In genomic region chrX:94946137-94946536, GRCh38 we compare ENCODE assay signal across 1 cellular context.
A peak's percentile ranks its signal among the peaks of the same experiment; 100 is the strongest.
TF ChIP-seq lines count a peak whose summit lies in the region.

No MANE protein-coding gene starts in this region.

TF ChIP-seq in HEK293, 187 proteins besides CTCF, POLR2A, EP300 and RAD21 (continued from another document):
- TF ChIP-seq, protein P1, sequence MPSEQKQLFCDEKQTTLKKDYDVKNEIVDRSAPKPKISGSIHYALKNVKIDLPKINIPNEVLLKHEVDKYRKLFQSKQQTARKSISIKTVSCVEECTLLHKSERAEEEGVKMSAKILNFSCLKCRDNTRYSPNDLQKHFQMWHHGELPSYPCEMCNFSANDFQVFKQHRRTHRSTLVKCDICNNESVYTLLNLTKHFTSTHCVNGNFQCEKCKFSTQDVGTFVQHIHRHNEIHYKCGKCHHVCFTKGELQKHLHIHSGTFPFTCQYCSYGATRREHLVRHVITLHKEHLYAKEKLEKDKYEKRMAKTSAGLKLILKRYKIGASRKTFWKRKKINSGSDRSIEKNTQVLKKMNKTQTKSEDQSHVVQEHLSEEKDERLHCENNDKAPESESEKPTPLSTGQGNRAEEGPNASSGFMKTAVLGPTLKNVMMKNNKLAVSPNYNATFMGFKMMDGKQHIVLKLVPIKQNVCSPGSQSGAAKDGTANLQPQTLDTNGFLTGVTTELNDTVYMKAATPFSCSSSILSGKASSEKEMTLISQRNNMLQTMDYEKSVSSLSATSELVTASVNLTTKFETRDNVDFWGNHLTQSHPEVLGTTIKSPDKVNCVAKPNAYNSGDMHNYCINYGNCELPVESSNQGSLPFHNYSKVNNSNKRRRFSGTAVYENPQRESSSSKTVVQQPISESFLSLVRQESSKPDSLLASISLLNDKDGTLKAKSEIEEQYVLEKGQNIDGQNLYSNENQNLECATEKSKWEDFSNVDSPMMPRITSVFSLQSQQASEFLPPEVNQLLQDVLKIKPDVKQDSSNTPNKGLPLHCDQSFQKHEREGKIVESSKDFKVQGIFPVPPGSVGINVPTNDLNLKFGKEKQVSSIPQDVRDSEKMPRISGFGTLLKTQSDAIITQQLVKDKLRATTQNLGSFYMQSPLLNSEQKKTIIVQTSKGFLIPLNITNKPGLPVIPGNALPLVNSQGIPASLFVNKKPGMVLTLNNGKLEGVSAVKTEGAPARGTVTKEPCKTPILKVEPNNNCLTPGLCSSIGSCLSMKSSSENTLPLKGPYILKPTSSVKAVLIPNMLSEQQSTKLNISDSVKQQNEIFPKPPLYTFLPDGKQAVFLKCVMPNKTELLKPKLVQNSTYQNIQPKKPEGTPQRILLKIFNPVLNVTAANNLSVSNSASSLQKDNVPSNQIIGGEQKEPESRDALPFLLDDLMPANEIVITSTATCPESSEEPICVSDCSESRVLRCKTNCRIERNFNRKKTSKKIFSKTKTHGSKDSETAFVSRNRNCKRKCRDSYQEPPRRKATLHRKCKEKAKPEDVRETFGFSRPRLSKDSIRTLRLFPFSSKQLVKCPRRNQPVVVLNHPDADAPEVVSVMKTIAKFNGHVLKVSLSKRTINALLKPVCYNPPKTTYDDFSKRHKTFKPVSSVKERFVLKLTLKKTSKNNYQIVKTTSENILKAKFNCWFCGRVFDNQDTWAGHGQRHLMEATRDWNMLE (tag by site-specific recombination; conservative IDR thresholded peaks at IDR 0.05; ENCODE audit: low read depth): peak; percentile 86
- TF ChIP-seq AEBP2 (tag by site-specific recombination; IDR thresholded peaks at IDR 0.05; ENCODE audit: borderline replicate concordance): peak; percentile 75; the same call in 1 of the 2 replicates
- TF ChIP-seq SP3 (tag by site-specific recombination; IDR thresholded peaks at IDR 0.05): peak; percentile 15; the same call in 1 of the 2 replicates
- TF ChIP-seq ZNF394 (tag by site-specific recombination; IDR thresholded peaks at IDR 0.05; ENCODE audit: borderline replicate concordance): peak; percentile 81; the same call in 1 of the 2 replicates
- TF ChIP-seq ZNF202 (tag by site-specific recombination; IDR thresholded peaks at IDR 0.05; ENCODE audit: borderline replicate concordance): peak; percentile 70; the same call in 1 of the 2 replicates
- TF ChIP-seq ZNF140 (tag by site-specific recombination; IDR thresholded peaks at IDR 0.05): peak; percentile 92; the same call in 1 of the 2 replicates
- TF ChIP-seq ZNF266 (tag by site-specific recombination; IDR thresholded peaks at IDR 0.05; ENCODE audit: low read depth): 0 out of 2 replicates have a peak, but pooled peaks have one; percentile 23
